Comparison of ENCODE assay signal across 9 cellular contexts in genomic region chr19:53878786-53879144, GRCh38. TPM values are rescaled to one million over a fixed set of nuclear protein-coding genes. Genes with fewer than 3 reads are reported as not detected.
DNase-seq lines count a peak whose midpoint lies in the region; ATAC-seq and TF ChIP-seq lines count a peak whose summit lies in the region.
"Had no signal": no experiment of that assay in that cellular context is flagged by ENCODE, and none has a peak within 500 bp of the region (broad histone marks: within the 10 kb centered on the region; RNA-seq: fewer than 3 reads in every experiment).

No MANE protein-coding gene starts in this region.

- no peak overlapping the region for H2BK5ac ChIP-seq in mesenchymal stem cell (ENCODE audit: low read depth, low read length, poor library complexity, severe bottlenecking)

- H3K4ac ChIP-seq in mesenchymal stem cell (ENCODE audit: low read depth in 1 of 2, low read length in 2 of 2) = peak overlapping the region; percentile 5 to 17

- H3K4me1 ChIP-seq in mammary epithelial cell (ENCODE audit: insufficient read depth, low read length) (peaks cover 7% of the 10 kb centered on the region), mesenchymal stem cell (ENCODE audit: control insufficient read depth, insufficient read depth, low read depth, low read length) (peaks cover 14% of the 10 kb centered on the region), tibial artery (peaks cover 0 to 53% (median 37%) of the 10 kb centered on the region in 4 donors)

- peak overlapping the region; percentile 82 for H2AFZ ChIP-seq in mammary epithelial cell (ENCODE audit: low read depth, low read length)
- peak overlapping the region; percentile 89 for H2AFZ ChIP-seq in mesenchymal stem cell (ENCODE audit: low read depth, low read length)

- H3K27ac ChIP-seq in mammary epithelial cell (ENCODE audit: insufficient read depth, low read depth, low read length) (no peak overlapping the region), mesenchymal stem cell (ENCODE audit: low read length, poor library complexity, severe bottlenecking) (no peak overlapping the region), tibial artery (no peak overlapping the region)

- H3K4me3 Mint-ChIP-seq in activated CD8-positive, alpha-beta T cell treated with anti-CD3 and anti-CD28 coated beads, Interleukin-2, amount 10 ng/mL, durations not matched to agents 7 days and 5 days = no peak overlapping the region
- H3K4me3 Mint-ChIP-seq in activated CD8-positive, alpha-beta T cell treated with anti-CD3 and anti-CD28 coated beads for 36 hours = no peak overlapping the region

- DNase-seq in activated CD8-positive, alpha-beta T cell treated with anti-CD3 and anti-CD28 coated beads, Interleukin-2, amount 10 ng/mL, durations not matched to agents 7 days and 5 days = no peak
- DNase-seq in activated CD8-positive, alpha-beta T cell treated with anti-CD3 and anti-CD28 coated beads for 36 hours = no peak
- DNase-seq in mammary epithelial cell = no peak
- DNase-seq in mesenchymal stem cell = peak; percentile 85
- DNase-seq in tibial artery = no peak
- no peak for DNase-seq in NOMO-1 treated with DMSO at 0.1 percent for 48 hours (lab: John Stamatoyannopoulos, UW; ENCODE audit: unreplicated experiment)
- DNase-seq in DMS 273 (lab: John Stamatoyannopoulos, UW; ENCODE audit: unreplicated experiment) = no peak

- intact Hi-C loops in activated CD8-positive, alpha-beta T cell treated with anti-CD3 and anti-CD28 coated beads for 36 hours (cut with micrococcal nuclease) = no loop called here
- intact Hi-C loops in mammary epithelial cell (cut with micrococcal nuclease) (no loop called here), tibial artery (cut with DNase I; ENCODE audit: low total_unique reads) (no loop called here)

- peak overlapping the region; percentile 3 for H2BK120ac ChIP-seq in mesenchymal stem cell (ENCODE audit: low read depth, low read length)

- in situ Hi-C loops in mammary epithelial cell (cut with MboI; ENCODE audit: low sequenced_read_pairs in 2 of 2) = no loop called here

- H4K20me1 ChIP-seq in mammary epithelial cell (ENCODE audit: insufficient read depth, low read length) = no peaks in the 10 kb centered on the region

- H3K18ac ChIP-seq in mesenchymal stem cell (ENCODE audit: low read depth in 1 of 2, low read length in 2 of 2) = peak overlapping the region in 1 of 2 experiments; percentile 81

- H3K27me3 ChIP-seq in mammary epithelial cell (ENCODE audit: insufficient read depth, low read length) = peaks cover 8% of the 10 kb centered on the region
- H3K27me3 ChIP-seq in mesenchymal stem cell (ENCODE audit: control insufficient read depth in 1 of 2, insufficient read depth in 1 of 2, low read length in 2 of 2) = peaks cover 33 to 39% of the 10 kb centered on the region in 2 experiments
- peaks cover 0 to 33% of the 10 kb centered on the region in 2 donors for H3K27me3 ChIP-seq in tibial artery

- POLR2A ChIA-PET in activated CD8-positive, alpha-beta T cell treated with anti-CD3 and anti-CD28 coated beads, Interleukin-2, amount 10 ng/mL, durations not matched to agents 7 days and 5 days (lab: Charles Lee) = interaction anchor here (2.7 kb wide), 1 partner anchor 10 kb away, joined by 13 read pairs; the partner anchor contains the start of gene MYADM
- POLR2A ChIA-PET in activated CD8-positive, alpha-beta T cell treated with anti-CD3 and anti-CD28 coated beads for 36 hours (lab: Charles Lee) = interaction anchor here (1.1 to 1.8 kb wide), 3 partner anchors 8 to 12 kb away, joined by 4 to 9 read pairs (median 8); partner anchors contain the start of gene MYADM

- H4K8ac ChIP-seq in mesenchymal stem cell (ENCODE audit: low read length) = peak overlapping the region; percentile 58

- peaks cover 31% of the 10 kb centered on the region for H3K36me3 Mint-ChIP-seq in activated CD8-positive, alpha-beta T cell treated with anti-CD3 and anti-CD28 coated beads, Interleukin-2, amount 10 ng/mL, durations not matched to agents 7 days and 5 days (ENCODE audit: low read depth)
- peaks cover 23% of the 10 kb centered on the region for H3K36me3 Mint-ChIP-seq in activated CD8-positive, alpha-beta T cell treated with anti-CD3 and anti-CD28 coated beads for 36 hours (ENCODE audit: low read depth)

- H2BK12ac ChIP-seq in mesenchymal stem cell (ENCODE audit: low read length in 2 of 2) = peak overlapping the region in 1 of 2 experiments; percentile 10

- H3K36me3 ChIP-seq in mammary epithelial cell (ENCODE audit: insufficient read depth, low read length) (no peaks in the 10 kb centered on the region), mesenchymal stem cell (ENCODE audit: control insufficient read depth in 1 of 2, insufficient read depth in 2 of 2, low read depth in 1 of 2, low read length in 2 of 2) (peaks cover 19 to 25% of the 10 kb centered on the region in 2 experiments), tibial artery (peaks cover 19 to 32% (median 29%) of the 10 kb centered on the region in 3 donors)

- no TSS peak for BruUV-seq in mammary epithelial cell (replicated peaks; lab: Mats Ljungman, UMichigan)

- H3K4me1 Mint-ChIP-seq in activated CD8-positive, alpha-beta T cell treated with anti-CD3 and anti-CD28 coated beads, Interleukin-2, amount 10 ng/mL, durations not matched to agents 7 days and 5 days (ENCODE audit: low read depth) = peaks cover 49% of the 10 kb centered on the region
- H3K4me1 Mint-ChIP-seq in activated CD8-positive, alpha-beta T cell treated with anti-CD3 and anti-CD28 coated beads for 36 hours (ENCODE audit: low read depth) = peaks cover 50% of the 10 kb centered on the region

- peaks cover 9% of the 10 kb centered on the region for H3K27me3 Mint-ChIP-seq in activated CD8-positive, alpha-beta T cell treated with anti-CD3 and anti-CD28 coated beads, Interleukin-2, amount 10 ng/mL, durations not matched to agents 7 days and 5 days (ENCODE audit: low read depth)
- H3K27me3 Mint-ChIP-seq in activated CD8-positive, alpha-beta T cell treated with anti-CD3 and anti-CD28 coated beads for 36 hours = peaks cover 8% of the 10 kb centered on the region

- dilution Hi-C loops in mammary epithelial cell (cut with HindIII; ENCODE audit: low sequenced_read_pairs) = no loop called here

- peak overlapping the region; percentile 70 for H3K4me2 ChIP-seq in mammary epithelial cell (ENCODE audit: insufficient read depth, low read depth, low read length)
- H3K4me2 ChIP-seq in mesenchymal stem cell (ENCODE audit: low read length, poor library complexity, severe bottlenecking) = peak overlapping the region; percentile 64

- H3K27ac Mint-ChIP-seq in activated CD8-positive, alpha-beta T cell treated with anti-CD3 and anti-CD28 coated beads, Interleukin-2, amount 10 ng/mL, durations not matched to agents 7 days and 5 days = no peak overlapping the region
- H3K27ac Mint-ChIP-seq in activated CD8-positive, alpha-beta T cell treated with anti-CD3 and anti-CD28 coated beads for 36 hours = no peak overlapping the region

- CTCF ChIA-PET in activated CD8-positive, alpha-beta T cell treated with anti-CD3 and anti-CD28 coated beads, Interleukin-2, amount 10 ng/mL, durations not matched to agents 7 days and 5 days (lab: Charles Lee) = interaction anchor here (0.9 kb wide), 1 partner anchor 27 kb away, joined by 3 read pairs; no protein-coding TSS in a partner anchor
- CTCF ChIA-PET in activated CD8-positive, alpha-beta T cell treated with anti-CD3 and anti-CD28 coated beads for 36 hours (lab: Charles Lee) = interaction anchor here (2.1 kb wide), 1 partner anchor 11 kb away, joined by 5 read pairs; the partner anchor contains the start of gene MYADM
- CTCF ChIA-PET in mammary epithelial cell (lab: Charles Lee; ENCODE audit: low non-redundant PET) = no interaction called here

- TF ChIP-seq CTCF in activated CD8-positive, alpha-beta T cell treated with anti-CD3 and anti-CD28 coated beads for 36 hours (IDR thresholded peaks at IDR 0.05) = no peak
- no peak for TF ChIP-seq CTCF in mammary epithelial cell (conservative IDR thresholded peaks at IDR 0.05 in 1 of 2, IDR thresholded peaks at IDR 0.05 in 1 of 2; ENCODE audit: extremely low read depth in 1 of 2, insufficient read depth in 1 of 2, low read depth in 1 of 2, low read length in 2 of 2)
- no peak for TF ChIP-seq CTCF in tibial artery (IDR thresholded peaks at IDR 0.05)

- H3K9me3 ChIP-seq in mammary epithelial cell (replicated peaks; ENCODE audit: insufficient read depth, low read length) = no peaks in the 10 kb centered on the region
- no peaks in the 10 kb centered on the region for H3K9me3 ChIP-seq in mesenchymal stem cell (ENCODE audit: control insufficient read depth, low read length)
- no peaks in the 10 kb centered on the region for H3K9me3 ChIP-seq in tibial artery

- H3K23ac ChIP-seq in mesenchymal stem cell (ENCODE audit: low read length in 2 of 2) = no peak overlapping the region

- H4K91ac ChIP-seq in mesenchymal stem cell (ENCODE audit: low read length) = no peak overlapping the region

- H3K9ac ChIP-seq in mammary epithelial cell (ENCODE audit: insufficient read depth, low read length) = no peak overlapping the region
- H3K9ac ChIP-seq in mesenchymal stem cell (ENCODE audit: low read length) = peak overlapping the region; percentile 82

- H3K9me3 Mint-ChIP-seq in activated CD8-positive, alpha-beta T cell treated with anti-CD3 and anti-CD28 coated beads, Interleukin-2, amount 10 ng/mL, durations not matched to agents 7 days and 5 days (ENCODE audit: insufficient read depth) = no peaks in the 10 kb centered on the region
- H3K9me3 Mint-ChIP-seq in activated CD8-positive, alpha-beta T cell treated with anti-CD3 and anti-CD28 coated beads for 36 hours = no peaks in the 10 kb centered on the region

- peak; percentile 7 for ATAC-seq in activated CD8-positive, alpha-beta T cell treated with anti-CD3 and anti-CD28 coated beads, Interleukin-2, amount 10 ng/mL, durations not matched to agents 7 days and 5 days
- ATAC-seq in activated CD8-positive, alpha-beta T cell treated with anti-CD3 and anti-CD28 coated beads for 36 hours = no peak
- ATAC-seq in GM18511 (IDR thresholded peaks at IDR 0.05; ENCODE audit: unreplicated experiment) = no peak

- WGBS in mammary epithelial cell (ENCODE audit: low coverage, missing lambda C conversion rate) = 64% methylated on average over 6 of the region's 12 CpGs
- 70% methylated on average over 7 of the region's 12 CpGs for WGBS in mesenchymal stem cell

- H3K4me3 ChIP-seq in mammary epithelial cell (replicated peaks in 1 of 3; ENCODE audit: insufficient read depth in 1 of 3, low read depth in 2 of 3, low read length in 3 of 3) (peak overlapping the region; percentile 7 to 48 (median 35)), mesenchymal stem cell (ENCODE audit: insufficient read depth in 1 of 2, low read depth in 1 of 2, low read length in 2 of 2) (peak overlapping the region; percentile 56 to 84), tibial artery (peak overlapping the region; percentile 42 to 52)

- no peak overlapping the region for H2BK15ac ChIP-seq in mesenchymal stem cell (ENCODE audit: low read depth, poor library complexity, severe bottlenecking)

- H3K79me1 ChIP-seq in mesenchymal stem cell (replicated peaks; ENCODE audit: low read length, poor library complexity, severe bottlenecking) = peaks cover 10% of the 10 kb centered on the region

- peak overlapping the region in 1 of 2 experiments; percentile 73 for H3K14ac ChIP-seq in mesenchymal stem cell (ENCODE audit: low read length in 2 of 2)

- H3K79me2 ChIP-seq in mammary epithelial cell (ENCODE audit: insufficient read depth, low read length) = no peaks in the 10 kb centered on the region

- no peak overlapping the region for H2AK5ac ChIP-seq in mesenchymal stem cell (ENCODE audit: low read length, severe bottlenecking)

RNA-seq across cellular contexts. Expression of gene PRKCG, which starts 3.2 kb away (rescaled TPM):
- total RNA-seq in activated CD8-positive, alpha-beta T cell treated with anti-CD3 and anti-CD28 coated beads, Interleukin-2, amount 10 ng/mL, durations not matched to agents 7 days and 5 days = not detected
- under 1 TPM in 1 of 2 experiments, not detected in 1; 0.11 TPM for total RNA-seq in activated CD8-positive, alpha-beta T cell treated with anti-CD3 and anti-CD28 coated beads for 36 hours
- total RNA-seq in mammary epithelial cell = not detected
- not detected for polyA plus RNA-seq in mammary epithelial cell
- polyA minus RNA-seq in mammary epithelial cell = not detected
- polyA plus RNA-seq in mesenchymal stem cell (2013, experiment 1 of 2) = 0.03 TPM
- 0.05 TPM for polyA plus RNA-seq in mesenchymal stem cell (2013, experiment 2 of 2)
- total RNA-seq: pulmonary artery endothelial cell had no signal

RNA-seq across cellular contexts. Expression of gene MYADM, which starts 11.1 kb away (rescaled TPM):
- 10 to 100 TPM; 92.9 to 98.1 TPM for total RNA-seq in activated CD8-positive, alpha-beta T cell treated with anti-CD3 and anti-CD28 coated beads, Interleukin-2, amount 10 ng/mL, durations not matched to agents 7 days and 5 days
- total RNA-seq in activated CD8-positive, alpha-beta T cell treated with anti-CD3 and anti-CD28 coated beads for 36 hours = 10 to 100 TPM; 64.7 to 69.9 TPM
- 10 to 100 TPM; 26.5 to 64.1 TPM for total RNA-seq in mammary epithelial cell
- polyA plus RNA-seq in mammary epithelial cell = 9.6 TPM
- polyA minus RNA-seq in mammary epithelial cell = 27.1 TPM
- polyA plus RNA-seq in mesenchymal stem cell (2013, experiment 1 of 2) = 318 TPM
- 307 TPM for polyA plus RNA-seq in mesenchymal stem cell (2013, experiment 2 of 2)

RNA-seq across cellular contexts. Expression of gene CACNG7, which starts 30.3 kb away (rescaled TPM):
- total RNA-seq in activated CD8-positive, alpha-beta T cell treated with anti-CD3 and anti-CD28 coated beads, Interleukin-2, amount 10 ng/mL, durations not matched to agents 7 days and 5 days = not detected
- total RNA-seq in activated CD8-positive, alpha-beta T cell treated with anti-CD3 and anti-CD28 coated beads for 36 hours = not detected
- not detected for total RNA-seq in mammary epithelial cell
- polyA plus RNA-seq in mammary epithelial cell = not detected
- not detected for polyA minus RNA-seq in mammary epithelial cell
- 0.03 TPM for polyA plus RNA-seq in mesenchymal stem cell (2013, experiment 1 of 2)
- polyA plus RNA-seq in mesenchymal stem cell (2013, experiment 2 of 2) = 0.03 TPM

RNA-seq across cellular contexts. Expression of gene NLRP12, which starts 54.7 kb away (rescaled TPM):
- total RNA-seq in activated CD8-positive, alpha-beta T cell treated with anti-CD3 and anti-CD28 coated beads, Interleukin-2, amount 10 ng/mL, durations not matched to agents 7 days and 5 days = not detected
- total RNA-seq in activated CD8-positive, alpha-beta T cell treated with anti-CD3 and anti-CD28 coated beads for 36 hours = under 1 TPM in 1 of 2 experiments, not detected in 1; 0.07 TPM
- total RNA-seq in mammary epithelial cell = not detected
- polyA plus RNA-seq in mammary epithelial cell = not detected
- not detected for polyA minus RNA-seq in mammary epithelial cell
- polyA plus RNA-seq in mesenchymal stem cell (2013, experiment 1 of 2) = not detected
- not detected for polyA plus RNA-seq in mesenchymal stem cell (2013, experiment 2 of 2)
